Comparison of ENCODE assay signal across 8 cellular contexts in genomic region chr10:92239185-92239599, GRCh38. TPM values are rescaled to one million over a fixed set of nuclear protein-coding genes. Genes with fewer than 3 reads are reported as not detected.
DNase-seq lines count a peak whose midpoint lies in the region; ATAC-seq and TF ChIP-seq lines count a peak whose summit lies in the region.

No MANE protein-coding gene starts in this region.

- peaks cover 18% of the 10 kb centered on the region for H3F3A ChIP-seq in MM.1S (ENCODE audit: insufficient read depth, low read length)

- H4K20me1 ChIP-seq in MM.1S (ENCODE audit: insufficient read depth, low read length), result no peaks in the 10 kb centered on the region

- no peak overlapping the region for H2AFZ ChIP-seq in MM.1S (ENCODE audit: low read length)

- H3K27ac Mint-ChIP-seq in nephron progenitor cell, result no peak overlapping the region

- no peak overlapping the region for H3K9ac ChIP-seq in MM.1S (ENCODE audit: low read length)

- TF ChIP-seq CTCF in BJ (IDR thresholded peaks at IDR 0.05; ENCODE audit: insufficient read depth, low read depth, low read length) (no peak), MM.1S (IDR thresholded peaks at IDR 0.05; ENCODE audit: low read length) (no peak), nephron progenitor cell (IDR thresholded peaks at IDR 0.05) (no peak)

- H3K36me3 ChIP-seq in BJ (ENCODE audit: control insufficient read depth, insufficient read depth, low read length) (no peaks in the 10 kb centered on the region), MM.1S (replicated peaks; ENCODE audit: insufficient read depth, low read length) (0 out of 2 replicates have a peak, but pooled peaks cover 3% of the 10 kb centered on the region)

- H3K4me2 ChIP-seq in MM.1S (ENCODE audit: low read depth, low read length), result peak overlapping the region; percentile 90; the same call in 1 of the 2 replicates

- H3K4me3 ChIP-seq in BJ (ENCODE audit: low read depth, low read length), result peak overlapping the region; percentile 59
- peak overlapping the region; percentile 71; the same call in 1 of the 2 replicates for H3K4me3 ChIP-seq in MM.1S (ENCODE audit: low read length)

- peaks cover 69% of the 10 kb centered on the region for H3K27me3 Mint-ChIP-seq in nephron progenitor cell (ENCODE audit: low read depth, poor library complexity)

- no peaks in the 10 kb centered on the region for H3K36me3 Mint-ChIP-seq in nephron progenitor cell (ENCODE audit: low read depth)

- ATAC-seq in HG02885 (IDR thresholded peaks at IDR 0.05; ENCODE audit: poor library complexity, unreplicated experiment), result no peak

- H3K79me2 ChIP-seq in MM.1S (ENCODE audit: low read length), result peaks cover 48% of the 10 kb centered on the region

- H3K9me3 ChIP-seq in MM.1S (replicated peaks; ENCODE audit: insufficient read depth, low read length), result no peaks in the 10 kb centered on the region

- no peaks in the 10 kb centered on the region for H3K9me3 Mint-ChIP-seq in nephron progenitor cell

- peaks cover 37% of the 10 kb centered on the region for H3K4me1 Mint-ChIP-seq in nephron progenitor cell

- H3K27me3 ChIP-seq in BJ (ENCODE audit: control insufficient read depth, insufficient read depth, low read length) (no peaks in the 10 kb centered on the region), MM.1S (replicated peaks; ENCODE audit: insufficient read depth, low read length) (no peaks in the 10 kb centered on the region)

- H3K4me3 Mint-ChIP-seq in nephron progenitor cell, result peak overlapping the region; percentile 85

- POLR2A ChIA-PET in BJ (lab: Charles Lee), result no interaction called here

- DNase-seq in BJ (ENCODE audit: low read depth), result no peak
- DNase-seq in MM.1S, result no peak
- DNase-seq in epithelial cell of prostate (ENCODE audit: low read depth, low spot score), result no peak
- DNase-seq in nephron progenitor cell, result no peak
- no peak for DNase-seq in NOMO-1 treated with DMSO at 0.1 percent for 48 hours (lab: John Stamatoyannopoulos, UW; ENCODE audit: unreplicated experiment)
- DNase-seq in activated gamma-delta T cell treated with Interleukin-2 at 50 U/mL for 16 hours, result no peak
- DNase-seq in GF-D8 (lab: John Stamatoyannopoulos, UW), result no peak

- peaks cover 23% of the 10 kb centered on the region for H3K4me1 ChIP-seq in MM.1S (ENCODE audit: low read length)

- no peaks in the 10 kb centered on the region for H3K9me2 ChIP-seq in MM.1S (replicated peaks; ENCODE audit: insufficient read depth, low read length)

- CTCF ChIA-PET in BJ (lab: Yijun Ruan, JAX), result interaction anchor here (0.8 kb wide), 1 partner anchor 54 kb away, joined by 3 read pairs; no protein-coding TSS in a partner anchor

- H3K27ac ChIP-seq in MM.1S (ENCODE audit: low read length), result no peak overlapping the region
- peak overlapping the region; percentile 80 for H3K27ac ChIP-seq in epithelial cell of prostate

RNA-seq across cellular contexts. Expression of gene CPEB3, which starts 51.7 kb away (rescaled TPM):
- polyA plus RNA-seq in BJ (2011; rRNA removed), result 0.28 TPM in 2 replicates
- 0.90 and 1.2 TPM in 2 replicates for polyA minus RNA-seq in BJ (2011; rRNA and poly(A)+ RNA removed)

RNA-seq across cellular contexts. Expression of gene MARCHF5, which starts 51.8 kb away (rescaled TPM):
- polyA plus RNA-seq in BJ (2011; rRNA removed), result 13.1 and 23.2 TPM in 2 replicates
- polyA minus RNA-seq in BJ (2011; rRNA and poly(A)+ RNA removed), result 4.8 and 10.7 TPM in 2 replicates
